Comparison of ENCODE assay signal across 1 cellular context in genomic region chr1:211699059-211699458, GRCh38.
TF ChIP-seq lines count a peak whose summit lies in the region.

No MANE protein-coding gene starts in this region.

TF ChIP-seq in HEK293T, 16 proteins besides CTCF, POLR2A, EP300 and RAD21 (continued from another document):
- no peak for TF ChIP-seq LEF1 (IDR thresholded peaks at IDR 0.05; ENCODE audit: borderline replicate concordance)
- TF ChIP-seq FOXK2 (IDR thresholded peaks at IDR 0.05): no peak
- no peak for TF ChIP-seq ARNT (IDR thresholded peaks at IDR 0.05)
- TF ChIP-seq FOXA1 (IDR thresholded peaks at IDR 0.05): no peak
- TF ChIP-seq HDGF (IDR thresholded peaks at IDR 0.05; ENCODE audit: borderline replicate concordance): no peak
TF ChIP-seq in HEK293T: peak in this region for 0.
